In the genomic region with DNA sequence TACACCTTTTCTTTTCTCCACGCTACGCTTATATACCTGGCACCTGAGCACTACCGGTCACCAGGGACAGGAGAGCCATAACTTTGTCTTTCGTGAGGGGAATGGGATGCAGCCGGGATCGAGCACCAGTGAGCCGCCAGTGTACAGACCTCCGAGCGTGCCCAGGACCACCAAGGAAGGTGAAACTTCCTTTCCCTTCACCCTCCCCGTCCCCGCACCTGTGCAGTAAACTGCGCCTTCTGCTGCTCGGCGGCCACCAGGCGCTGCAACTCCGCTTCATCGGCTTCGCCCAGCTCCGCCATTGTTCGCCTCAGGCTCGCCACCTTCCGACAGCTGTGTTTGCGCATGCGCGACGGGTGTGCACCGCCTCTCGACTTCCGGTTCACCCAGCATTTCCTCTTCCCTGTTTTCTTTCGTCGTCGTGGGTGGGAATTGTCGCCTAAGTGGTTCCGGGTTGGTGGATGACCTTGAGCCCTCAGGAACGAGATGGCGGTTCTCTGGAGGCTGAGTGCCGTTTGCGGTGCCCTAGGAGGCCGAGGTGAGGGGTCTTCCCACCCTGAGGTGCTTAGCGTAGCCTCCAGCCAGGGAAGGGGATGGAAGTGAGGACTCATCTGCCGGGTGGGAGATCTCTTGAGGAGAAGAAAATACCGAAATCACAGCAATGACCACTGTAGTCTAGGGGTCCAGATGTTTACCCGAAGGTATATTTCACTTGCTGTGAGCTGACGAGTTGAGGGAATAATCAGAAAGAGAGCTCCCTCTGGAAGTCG, we compare ENCODE assay signal across 8 cellular contexts. TPM values are rescaled to one million over a fixed set of nuclear protein-coding genes. Genes with fewer than 3 reads are reported as not detected.
A peak's percentile ranks its signal among the peaks of the same experiment; 100 is the strongest.
DNase-seq lines count a peak whose midpoint lies in the region; ATAC-seq and TF ChIP-seq lines count a peak whose summit lies in the region.

Gene SDHD, plus strand, starts transcription at position 452 of the 770 bp plus-strand sequence. Its CDS starts 35 bp downstream, at position 487.
A gene with protein sequence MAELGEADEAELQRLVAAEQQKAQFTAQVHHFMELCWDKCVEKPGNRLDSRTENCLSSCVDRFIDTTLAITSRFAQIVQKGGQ (minus strand): TSS at position 335 of the 770 bp plus-strand sequence. CDS start 33 bp downstream, at position 302.

- peaks cover 56 to 67% of the 10 kb centered on the region in 2 donors for H3K36me3 ChIP-seq in ascending aorta
- peaks cover 6 to 63% of the 10 kb centered on the region in 2 donors for H3K36me3 ChIP-seq in vagina

- ATAC-seq in GM18502 (IDR thresholded peaks at IDR 0.05; ENCODE audit: poor library complexity, unreplicated experiment) = peak; percentile 89
- peak; percentile 95 for ATAC-seq in HG02970 (IDR thresholded peaks at IDR 0.05; ENCODE audit: low FRiP score, unreplicated experiment)
- peak; percentile 96 to 98 for ATAC-seq in right cardiac atrium

- H3K9me3 Mint-ChIP-seq in T-helper 2 cell treated with Interferon-gamma antibody and Interleukin-4, amounts not matched to agents 5 μg/mL and 100 μg/mL, for 36 hours = no peaks in the 10 kb centered on the region

- no peaks in the 10 kb centered on the region for H3K27me3 Mint-ChIP-seq in T-helper 2 cell treated with Interferon-gamma antibody and Interleukin-4, amounts not matched to agents 5 μg/mL and 100 μg/mL, for 36 hours (ENCODE audit: low read depth)

- peaks cover 41% of the 10 kb centered on the region for H3K4me1 Mint-ChIP-seq in T-helper 2 cell treated with Interferon-gamma antibody and Interleukin-4, amounts not matched to agents 5 μg/mL and 100 μg/mL, for 36 hours (ENCODE audit: low read depth)

- no peaks in the 10 kb centered on the region for H3K9me3 ChIP-seq in ascending aorta
- no peaks in the 10 kb centered on the region for H3K9me3 ChIP-seq in right cardiac atrium (ENCODE audit: control insufficient read depth, low read length)
- H3K9me3 ChIP-seq in vagina = no peaks in the 10 kb centered on the region

- DNase-seq in NCI-H1930 (lab: John Stamatoyannopoulos, UW) (peak; percentile 94 to 96), ascending aorta (ENCODE audit: low spot score in 2 of 2) (peak; percentile 85 to 98), right cardiac atrium (peak; percentile 94 to 98 (median 96)), putamen (ENCODE audit: low spot score) (peak; percentile 97), vagina (ENCODE audit: extremely low spot score in 2 of 2) (peak; percentile 96 to 98)
- DNase-seq in T-helper 2 cell treated with Interferon-gamma antibody and Interleukin-4, amounts not matched to agents 5 μg/mL and 100 μg/mL, for 36 hours (ENCODE audit: low spot score) = peak; percentile 96

- H3K4me1 ChIP-seq in ascending aorta = peaks cover 5 to 23% of the 10 kb centered on the region in 2 donors
- H3K4me1 ChIP-seq in right cardiac atrium (ENCODE audit: control insufficient read depth, insufficient read depth, low read length) = peaks cover 2% of the 10 kb centered on the region
- peaks cover 35% of the 10 kb centered on the region for H3K4me1 ChIP-seq in vagina

- no peak for TF ChIP-seq POLR2A in vagina (IDR thresholded peaks at IDR 0.05)

- WGBS in right cardiac atrium = under 1% methylated on average over 45 of the region's 45 CpGs

- peak within 1 kb of the TSS; percentile 96 for H3K4me3 Mint-ChIP-seq in T-helper 2 cell treated with Interferon-gamma antibody and Interleukin-4, amounts not matched to agents 5 μg/mL and 100 μg/mL, for 36 hours

- H3K27ac ChIP-seq in ascending aorta (peak within 1 kb of the TSS; percentile 63 to 75), right cardiac atrium (ENCODE audit: low read length) (peak within 1 kb of the TSS; percentile 89), vagina (peak within 1 kb of the TSS; percentile 77)

- peak within 1 kb of the TSS; percentile 92 for H3K27ac Mint-ChIP-seq in T-helper 2 cell treated with Interferon-gamma antibody and Interleukin-4, amounts not matched to agents 5 μg/mL and 100 μg/mL, for 36 hours

- H3K4me3 ChIP-seq in ascending aorta (peak within 1 kb of the TSS; percentile 86 to 94), right cardiac atrium (ENCODE audit: low read length) (peak within 1 kb of the TSS; percentile 97), vagina (peak within 1 kb of the TSS; percentile 64 to 83)

- peaks cover 69% of the 10 kb centered on the region for H3K36me3 Mint-ChIP-seq in T-helper 2 cell treated with Interferon-gamma antibody and Interleukin-4, amounts not matched to agents 5 μg/mL and 100 μg/mL, for 36 hours (ENCODE audit: low read depth)

- H3K27me3 ChIP-seq in ascending aorta (no peaks in the 10 kb centered on the region), right cardiac atrium (ENCODE audit: control insufficient read depth, insufficient read depth) (no peaks in the 10 kb centered on the region), vagina (no peaks in the 10 kb centered on the region)

- TF ChIP-seq CTCF in ascending aorta (IDR thresholded peaks at IDR 0.05) (peak in 2 of 3 experiments; percentile 34 to 36), vagina (IDR thresholded peaks at IDR 0.05) (peak in 2 of 3 experiments; percentile 2 to 21)

- intact Hi-C loops in ascending aorta (cut with DNase I) = loop anchor here (1.0 to 10.0 kb wide), 4 partner anchors 12 to 708 kb away; partner anchors contain the start of genes CFAP68, FDXACB1, NKAPD1 and PIH1D2
- intact Hi-C loops in right cardiac atrium (cut with DNase I) = no loop called here
- intact Hi-C loops in vagina (cut with DNase I) = loop anchor here (5.0 kb wide), 1 partner anchor 209 kb away; the partner anchor contains the start of genes CFAP68 and FDXACB1

RNA-seq across cellular contexts. Expression of gene SDHD, which starts in this region (rescaled TPM):
- total RNA-seq in ascending aorta = 68.5 TPM
- 100 to 1,000 TPM; 137 to 205 (median 167) TPM for total RNA-seq in right cardiac atrium
- 258 TPM for polyA plus RNA-seq in right cardiac atrium
- 121 TPM for total RNA-seq in vagina

RNA-seq across cellular contexts. Expression of the second gene that starts in this region (rescaled TPM):
- total RNA-seq in ascending aorta = 28.9 TPM
- 100 to 1,000 TPM in 1 of 4 donors, 10 to 100 TPM in 3; 88.8 to 108 (median 90.9) TPM for total RNA-seq in right cardiac atrium
- polyA plus RNA-seq in right cardiac atrium = 167 TPM
- 43.0 TPM for total RNA-seq in vagina

Comparison
In these comparisons a context has a peak if more than half of its experiments do, and no peak if none do; other contexts are left out.
1. Peak in every context shown above with its lines: DNase-seq, ATAC-seq, H3K4me3 ChIP-seq and H3K27ac ChIP-seq.
2. intact Hi-C loops: an anchor here in ascending aorta (1.0 to 10.0 kb wide) and vagina (5.0 kb wide); none called in right cardiac atrium.